ENCODE assay signal across 16 cellular contexts in genomic region chr22:45774016-45774670, GRCh38.
"Had no signal": no experiment of that assay in that cellular context is flagged by ENCODE, and none has a peak within 500 bp of the region (broad histone marks: within the 10 kb centered on the region; RNA-seq: fewer than 3 reads in every experiment).

No MANE protein-coding gene starts in this region.

- H3K27me3 Mint-ChIP-seq: activated naive CD8-positive, alpha-beta T cell treated with anti-CD3 and anti-CD28 coated beads, Interleukin-2, amount 10 ng/mL, durations not matched to agents 7 days and 5 days had no signal

- H3K9me3 ChIP-seq: lower lobe of right lung, sigmoid colon, testis, upper lobe of left lung had no signal

- DNase-seq: activated CD4-positive, CD25-positive, alpha-beta regulatory T cell; activated naive CD4-positive, alpha-beta T cell; activated naive CD8-positive, alpha-beta T cell treated with anti-CD3 and anti-CD28 coated beads, Interleukin-2, amount 10 ng/mL, durations not matched to agents 7 days and 5 days; brain microvascular endothelial cell; left colon; lower lobe of right lung; midbrain; sigmoid colon; spleen; stomach; testis; upper lobe of left lung had no signal

- H3K9ac ChIP-seq: neural progenitor cell had no signal

- H3K4me3 ChIP-seq: lower lobe of right lung, neural progenitor cell, sigmoid colon, spleen, stomach, testis, upper lobe of left lung had no signal

- ATAC-seq: left colon, lower lobe of right lung had no signal

- H3K4me2 ChIP-seq: neural progenitor cell had no signal

- H2AFZ ChIP-seq: neural progenitor cell had no signal

- H3K4me3 Mint-ChIP-seq: activated naive CD8-positive, alpha-beta T cell treated with anti-CD3 and anti-CD28 coated beads, Interleukin-2, amount 10 ng/mL, durations not matched to agents 7 days and 5 days; neural progenitor cell had no signal

- H3K4me1 Mint-ChIP-seq: activated naive CD8-positive, alpha-beta T cell treated with anti-CD3 and anti-CD28 coated beads, Interleukin-2, amount 10 ng/mL, durations not matched to agents 7 days and 5 days had no signal

- H3K4me1 ChIP-seq: lower lobe of right lung, testis had no signal

- H3K27me3 ChIP-seq: brain microvascular endothelial cell, neural progenitor cell, sigmoid colon, spleen, stomach, testis, upper lobe of left lung had no signal

- H3K9me3 Mint-ChIP-seq: activated naive CD8-positive, alpha-beta T cell treated with anti-CD3 and anti-CD28 coated beads, Interleukin-2, amount 10 ng/mL, durations not matched to agents 7 days and 5 days had no signal

- H3K27ac Mint-ChIP-seq: activated naive CD8-positive, alpha-beta T cell treated with anti-CD3 and anti-CD28 coated beads, Interleukin-2, amount 10 ng/mL, durations not matched to agents 7 days and 5 days; neural progenitor cell had no signal

- FAIRE-seq: islet of Langerhans, TTC549 had no signal

- H3K27ac ChIP-seq: brain microvascular endothelial cell, epithelial cell of prostate, lower lobe of right lung, neural progenitor cell, sigmoid colon, stomach, testis, upper lobe of left lung had no signal

- H3K36me3 ChIP-seq: brain microvascular endothelial cell, lower lobe of right lung, neural progenitor cell, sigmoid colon had no signal
